In genomic region chr6:3718407-3718806, GRCh38 we compare ENCODE assay signal across 27 cellular contexts.
"Had no signal": no experiment of that assay in that cellular context is flagged by ENCODE, and none has a peak within 500 bp of the region (broad histone marks: within the 10 kb centered on the region; RNA-seq: fewer than 3 reads in every experiment).

No MANE protein-coding gene starts in this region.

- H3K27ac ChIP-seq: gastroesophageal sphincter, parathyroid adenoma, right atrium auricular region, thyroid gland, VCaP had no signal

- ATAC-seq: activated T-cell treated with anti-CD3 and anti-CD28 coated beads, Interleukin-2, amount 50 U/mL, for 4 hours; activated T-helper 17 cell treated with anti-CD3 and anti-CD28 coated beads, Interleukin-2, amount 50 U/mL, for 72 hours; gastroesophageal sphincter; left cardiac atrium; left ventricle myocardium superior; stimulated activated memory B cell treated with anti-CD40 and anti-IgM and Interleukin-4, amounts not matched to agents 10 μg/mL and 1 μg/mL and 100 μg/mL, for 72 hours; stimulated activated naive CD8-positive, alpha-beta T cell treated with anti-CD3 and anti-CD28 coated beads, Interleukin-15, amount 100 ng/mL, for 72 hours had no signal

- H3K27ac Mint-ChIP-seq: activated CD4-positive, alpha-beta memory T cell treated with anti-CD3 and anti-CD28 coated beads for 36 hours; activated T-helper 17 cell treated with anti-CD3 and anti-CD28 coated beads, Interleukin-2, amount 50 U/mL, for 72 hours; mesothelial cell of epicardium; naive B cell; stimulated activated memory B cell treated with anti-CD40 and anti-IgM and Interleukin-4, amounts not matched to agents 10 μg/mL and 1 μg/mL and 100 μg/mL, for 72 hours had no signal

- H3K4me3 Mint-ChIP-seq: activated CD4-positive, alpha-beta memory T cell treated with anti-CD3 and anti-CD28 coated beads for 36 hours; activated T-cell treated with anti-CD3 and anti-CD28 coated beads, Interleukin-2, amount 50 U/mL, for 4 hours; activated T-helper 17 cell treated with anti-CD3 and anti-CD28 coated beads, Interleukin-2, amount 50 U/mL, for 72 hours; central memory CD8-positive, alpha-beta T cell; mesothelial cell of epicardium; naive B cell; stimulated activated memory B cell treated with anti-CD40 and anti-IgM and Interleukin-4, amounts not matched to agents 10 μg/mL and 1 μg/mL and 100 μg/mL, for 72 hours had no signal

- H3K9me3 Mint-ChIP-seq: activated CD4-positive, alpha-beta memory T cell treated with anti-CD3 and anti-CD28 coated beads for 36 hours; activated T-cell treated with anti-CD3 and anti-CD28 coated beads, Interleukin-2, amount 50 U/mL, for 4 hours; activated T-helper 17 cell treated with anti-CD3 and anti-CD28 coated beads, Interleukin-2, amount 50 U/mL, for 72 hours; central memory CD8-positive, alpha-beta T cell; stimulated activated naive CD8-positive, alpha-beta T cell treated with anti-CD3 and anti-CD28 coated beads, Interleukin-15, amount 100 ng/mL, for 72 hours had no signal

- H3K27me3 ChIP-seq: gastroesophageal sphincter, right atrium auricular region, thyroid gland had no signal

- H2AFZ ChIP-seq: parathyroid adenoma had no signal

- H3K4me3 ChIP-seq: gastroesophageal sphincter, right atrium auricular region, smooth muscle cell, thyroid gland had no signal

- H3K36me3 Mint-ChIP-seq: activated CD4-positive, alpha-beta memory T cell treated with anti-CD3 and anti-CD28 coated beads for 36 hours; naive B cell had no signal

- H3K4me2 ChIP-seq: smooth muscle cell had no signal

- H3K9me3 ChIP-seq: gastroesophageal sphincter, right atrium auricular region, thyroid gland had no signal

- H3K9ac ChIP-seq: parathyroid adenoma had no signal

- H3K4me1 Mint-ChIP-seq: activated T-helper 17 cell treated with anti-CD3 and anti-CD28 coated beads, Interleukin-2, amount 50 U/mL, for 72 hours; central memory CD8-positive, alpha-beta T cell; naive B cell; stimulated activated memory B cell treated with anti-CD40 and anti-IgM and Interleukin-4, amounts not matched to agents 10 μg/mL and 1 μg/mL and 100 μg/mL, for 72 hours had no signal

- H3K79me2 ChIP-seq: parathyroid adenoma had no signal

- DNase-seq: activated CD4-positive, alpha-beta memory T cell treated with anti-CD3 and anti-CD28 coated beads for 36 hours; activated CD4-positive, alpha-beta T cell treated with anti-CD3 and anti-CD28 coated beads for 4 hours; activated gamma-delta T cell treated with Interleukin-2 at 50 U/mL for 16 hours; activated naive CD4-positive, alpha-beta T cell treated with anti-CD3 and anti-CD28 coated beads, Interleukin-2, amount 50 U/mL, for 16 hours; activated T-cell treated with anti-CD3 and anti-CD28 coated beads, Interleukin-2, amount 50 U/mL, for 4 hours; effector memory CD4-positive, alpha-beta T cell; hippocampal formation; left cardiac atrium; left ventricle myocardium superior; mammary epithelial cell; naive B cell; nucleus accumbens; stimulated activated CD4-positive, alpha-beta T cell treated with anti-CD3 and anti-CD28 coated beads, Interleukin-1b, Interleukin-23, amount 100 ng/mL, for 48 hours; stimulated activated CD4-positive, alpha-beta T cell treated with anti-CD3 and anti-CD28 coated beads, Interleukin-4, amount 100 ng/mL, for 4 hours; stimulated activated CD8-positive, alpha-beta memory T cell treated with anti-CD3 and anti-CD28 coated beads, Interleukin-4, amount 100 ng/mL, for 48 hours; stimulated activated naive CD8-positive, alpha-beta T cell treated with anti-CD3 and anti-CD28 coated beads, Interleukin-15, amount 100 ng/mL, for 72 hours; T-helper 2 cell; thyroid gland had no signal

- H3K27me3 Mint-ChIP-seq: activated CD4-positive, alpha-beta memory T cell treated with anti-CD3 and anti-CD28 coated beads for 36 hours; activated T-helper 17 cell treated with anti-CD3 and anti-CD28 coated beads, Interleukin-2, amount 50 U/mL, for 72 hours; stimulated activated memory B cell treated with anti-CD40 and anti-IgM and Interleukin-4, amounts not matched to agents 10 μg/mL and 1 μg/mL and 100 μg/mL, for 72 hours; stimulated activated naive CD8-positive, alpha-beta T cell treated with anti-CD3 and anti-CD28 coated beads, Interleukin-15, amount 100 ng/mL, for 72 hours had no signal
